Comparison of ENCODE assay signal across 13 cellular contexts in the genomic region with DNA sequence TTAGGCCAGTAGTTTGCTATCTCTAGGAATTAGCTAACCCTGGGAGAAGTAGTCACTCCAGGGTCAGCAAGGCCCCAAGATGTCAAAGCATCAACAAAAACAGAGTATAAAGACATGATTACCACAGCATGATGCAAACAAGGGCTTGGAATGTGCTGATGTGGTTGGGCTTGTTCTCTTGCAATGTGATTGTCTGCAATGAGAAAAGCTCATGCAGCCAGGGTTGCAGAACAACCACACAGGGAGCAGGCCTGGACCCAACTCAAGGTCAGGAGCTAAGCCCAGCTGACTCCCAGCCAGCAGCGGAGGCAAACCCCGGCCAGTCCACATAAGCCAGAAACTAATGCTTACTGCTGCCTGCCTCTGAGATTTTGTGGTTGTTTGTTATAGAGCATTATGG.
A peak's percentile ranks its signal among the peaks of the same experiment; 100 is the strongest.
DNase-seq lines count a peak whose midpoint lies in the region; ATAC-seq and TF ChIP-seq lines count a peak whose summit lies in the region.
"Had no signal": no experiment of that assay in that cellular context is flagged by ENCODE, and none has a peak within 500 bp of the region (broad histone marks: within the 10 kb centered on the region; RNA-seq: fewer than 3 reads in every experiment).

No MANE protein-coding gene starts in this region.

- no peak for ATAC-seq in HG02678 (IDR thresholded peaks at IDR 0.05; ENCODE audit: unreplicated experiment)
- ATAC-seq: activated CD8-positive, alpha-beta memory T cell treated with anti-CD3 and anti-CD28 coated beads, Interleukin-2, amount 10 ng/mL, durations not matched to agents 7 days and 5 days had no signal

- DNase-seq in GM04504 (ENCODE audit: low read depth) (peak; percentile 83), cardiac fibroblast (ENCODE audit: low read depth in 2 of 2) (peak; percentile 93 to 97), iPS-NIHi11 (ENCODE audit: low spot score) (peak; percentile 22), renal cortical epithelial cell (ENCODE audit: low read depth) (peak; percentile 94), cortex of kidney (lab: John Stamatoyannopoulos, UW) (no peak), NCI-H1048 (lab: John Stamatoyannopoulos, UW) (no peak), ecto neural progenitor cell (ENCODE audit: low spot score) (no peak)
- DNase-seq: activated CD8-positive, alpha-beta memory T cell treated with anti-CD3 and anti-CD28 coated beads, Interleukin-2, amount 10 ng/mL, durations not matched to agents 7 days and 5 days; CD4-positive, alpha-beta memory T cell; hippocampal formation; NCI-H69; SW 1271 had no signal

- no peak for TF ChIP-seq CTCF in cardiac fibroblast (IDR thresholded peaks at IDR 0.05; ENCODE audit: low read depth, low read length)

- H3K4me3 ChIP-seq in cardiac fibroblast (replicated peaks in 1 of 2; ENCODE audit: low read depth in 2 of 2, low read length in 2 of 2) = no peak overlapping the region

Comparison
In these comparisons a context has a peak if more than half of its experiments do, and no peak if none do; other contexts are left out.
1. DNase-seq: peak in GM04504 (single experiment), cardiac fibroblast (2 of 2), iPS-NIHi11 (single experiment) and renal cortical epithelial cell (single experiment); none in cortex of kidney (single experiment), NCI-H1048 (single experiment) and ecto neural progenitor cell (single experiment).